27 cellular contexts compared by ENCODE assay signal in genomic region chr3:193846569-193846968, GRCh38.
"Had no signal": no experiment of that assay in that cellular context is flagged by ENCODE, and none has a peak within 500 bp of the region (broad histone marks: within the 10 kb centered on the region; RNA-seq: fewer than 3 reads in every experiment).

No MANE protein-coding gene starts in this region.

- H3K4me3 Mint-ChIP-seq: naive thymus-derived CD8-positive, alpha-beta T cell; stimulated activated effector memory CD8-positive, alpha-beta T cell treated with anti-CD3 and anti-CD28 coated beads, Interleukin-12 subunit alpha, Interleukin-12 subunit beta, amount 100 ng/mL, for 72 hours had no signal

- H3K27me3 ChIP-seq: esophagus muscularis mucosa, foreskin keratinocyte, gastroesophageal sphincter, left lung, ovary, stomach, thyroid gland, upper lobe of right lung, uterus had no signal

- H3K9me3 ChIP-seq: esophagus muscularis mucosa, gastroesophageal sphincter, heart left ventricle, left lung, ovary, stomach, thyroid gland, upper lobe of right lung, uterus had no signal

- H3K4me1 Mint-ChIP-seq: stimulated activated effector memory CD8-positive, alpha-beta T cell treated with anti-CD3 and anti-CD28 coated beads, Interleukin-12 subunit alpha, Interleukin-12 subunit beta, amount 100 ng/mL, for 72 hours had no signal

- H3K4me3 ChIP-seq: coronary artery, esophagus muscularis mucosa, gastroesophageal sphincter, heart left ventricle, left lung, ovary, smooth muscle cell, stomach, thyroid gland, upper lobe of right lung, uterus had no signal

- H3K4me1 ChIP-seq: uterus had no signal

- H3K9me3 Mint-ChIP-seq: stimulated activated effector memory CD8-positive, alpha-beta T cell treated with anti-CD3 and anti-CD28 coated beads, Interleukin-12 subunit alpha, Interleukin-12 subunit beta, amount 100 ng/mL, for 72 hours had no signal

- DNase-seq: dermis blood vessel endothelial cell; effector memory CD4-positive, alpha-beta T cell; foreskin keratinocyte; heart left ventricle; hippocampal formation; left cardiac atrium; left lung; mesenchymal stem cell; midbrain; naive thymus-derived CD8-positive, alpha-beta T cell; occipital lobe; ovary; stimulated activated CD4-positive, alpha-beta T cell treated with anti-CD3 and anti-CD28 coated beads, Interleukin-12 subunit alpha, Interleukin-12 subunit beta, amount 100 ng/mL, for 4 hours; stimulated activated CD4-positive, alpha-beta T cell treated with anti-CD3 and anti-CD28 coated beads, Interleukin-1b, Interleukin-23, amount 100 ng/mL, for 48 hours; stimulated activated CD4-positive, alpha-beta T cell treated with anti-CD3 and anti-CD28 coated beads, Interleukin-4, amount 100 ng/mL, for 24 hours; stimulated activated naive CD4-positive, alpha-beta T cell treated with Interleukin-2 at 50 U/mL for 16 hours; stomach; thyroid gland; upper lobe of right lung; uterus had no signal

- H3K36me3 ChIP-seq: esophagus muscularis mucosa, gastroesophageal sphincter, heart left ventricle, left lung, ovary, stomach, thyroid gland, upper lobe of right lung, uterus had no signal

- H3K36me3 Mint-ChIP-seq: naive thymus-derived CD8-positive, alpha-beta T cell; stimulated activated effector memory CD8-positive, alpha-beta T cell treated with anti-CD3 and anti-CD28 coated beads, Interleukin-12 subunit alpha, Interleukin-12 subunit beta, amount 100 ng/mL, for 72 hours had no signal

- H3K27ac ChIP-seq: coronary artery, esophagus muscularis mucosa, foreskin keratinocyte, gastroesophageal sphincter, heart left ventricle, left lung, ovary, thyroid gland, upper lobe of right lung, uterus had no signal

- H3K27ac Mint-ChIP-seq: naive thymus-derived CD8-positive, alpha-beta T cell; stimulated activated effector memory CD8-positive, alpha-beta T cell treated with anti-CD3 and anti-CD28 coated beads, Interleukin-12 subunit alpha, Interleukin-12 subunit beta, amount 100 ng/mL, for 72 hours had no signal

- FAIRE-seq: endothelial cell of umbilical vein, islet of Langerhans had no signal

- H3K4me2 ChIP-seq: smooth muscle cell had no signal
